Comparison of ENCODE assay signal across 8 cellular contexts in genomic region chr4:25915359-25915716, GRCh38. TPM values are rescaled to one million over a fixed set of nuclear protein-coding genes. Genes with fewer than 3 reads are reported as not detected.
DNase-seq lines count a peak whose midpoint lies in the region; ATAC-seq, FAIRE-seq and TF ChIP-seq lines count a peak whose summit lies in the region.

No MANE protein-coding gene starts in this region.

- POLR2A ChIA-PET in CD4-positive, alpha-beta T cell (lab: Charles Lee) = interaction anchor here (3.3 to 4.5 kb wide), 2 partner anchors 55 to 404 kb away, joined by 20 to 62 read pairs; partner anchors contain the start of gene RBPJ
- POLR2A ChIA-PET in RWPE1 (lab: Yijun Ruan, JAX; ENCODE audit: low non-redundant PET) = interaction anchor here (0.6 kb wide), 1 partner anchor 32 kb away, joined by 3 read pairs; no protein-coding TSS in a partner anchor

- H3K27me3 Mint-ChIP-seq in CD4-positive, alpha-beta T cell = no peaks in the 10 kb centered on the region
- no peaks in the 10 kb centered on the region for H3K27me3 Mint-ChIP-seq in astrocyte (ENCODE audit: low read depth, unreplicated experiment)
- no peaks in the 10 kb centered on the region for H3K27me3 Mint-ChIP-seq in natural killer cell (ENCODE audit: low read depth in 2 of 2)

- FAIRE-seq in astrocyte (lab: Jason Lieb, UNC) = no peak

- peaks cover 6% of the 10 kb centered on the region for H3K36me3 Mint-ChIP-seq in CD4-positive, alpha-beta T cell (ENCODE audit: low read depth)
- H3K36me3 Mint-ChIP-seq in astrocyte (ENCODE audit: low read depth, unreplicated experiment) = no peaks in the 10 kb centered on the region
- no peaks in the 10 kb centered on the region for H3K36me3 Mint-ChIP-seq in natural killer cell

- H2AFZ ChIP-seq in astrocyte (ENCODE audit: low read depth, low read length) = no peak overlapping the region

- H3K79me2 ChIP-seq in astrocyte (ENCODE audit: insufficient read depth, low read length) = no peaks in the 10 kb centered on the region

- H3K9me3 Mint-ChIP-seq in CD4-positive, alpha-beta T cell = no peaks in the 10 kb centered on the region
- H3K9me3 Mint-ChIP-seq in astrocyte (ENCODE audit: unreplicated experiment) (no peaks in the 10 kb centered on the region), natural killer cell (no peaks in the 10 kb centered on the region)

- no peaks in the 10 kb centered on the region for H3K27me3 ChIP-seq in CD4-positive, alpha-beta T cell (ENCODE audit: control insufficient read depth, insufficient read depth, low read length)
- H3K27me3 ChIP-seq in HUES6 (ENCODE audit: control insufficient read depth, insufficient read depth, low read length) (peaks cover 18% of the 10 kb centered on the region), astrocyte (ENCODE audit: insufficient read depth, low read length) (no peaks in the 10 kb centered on the region)

- ATAC-seq in CD4-positive, alpha-beta T cell (ENCODE audit: poor library complexity) = no peak
- ATAC-seq in natural killer cell = no peak

- peaks cover 26% of the 10 kb centered on the region for H3K4me1 Mint-ChIP-seq in CD4-positive, alpha-beta T cell (ENCODE audit: low read depth)
- H3K4me1 Mint-ChIP-seq in astrocyte (ENCODE audit: low read depth, unreplicated experiment) (peaks cover 2% of the 10 kb centered on the region), natural killer cell (peaks cover 16 to 24% of the 10 kb centered on the region in 2 donors)

- H3K9ac ChIP-seq in HUES6 (ENCODE audit: low read length) (no peak overlapping the region), astrocyte (ENCODE audit: low read length) (no peak overlapping the region)

- H3K27ac ChIP-seq in CD4-positive, alpha-beta T cell (ENCODE audit: low read depth, low read length) = no peak overlapping the region
- no peak overlapping the region; the same call in 1 of the 2 replicates for H3K27ac ChIP-seq in HUES6 (ENCODE audit: low read depth, low read length)
- H3K27ac ChIP-seq in astrocyte (ENCODE audit: low read depth, low read length) = no peak overlapping the region
- H3K27ac ChIP-seq in RWPE1 = no peak overlapping the region

- H3K4me3 ChIP-seq in HUES6 (ENCODE audit: low read depth, low read length) (peak overlapping the region; percentile 85; the same call in 1 of the 2 replicates), astrocyte (ENCODE audit: insufficient read depth, low read depth, low read length) (no peak overlapping the region)

- no peak for DNase-seq in CD4-positive, alpha-beta T cell
- DNase-seq in astrocyte (ENCODE audit: low read depth) (no peak), natural killer cell (no peak), AG08395 (ENCODE audit: low spot score) (no peak), RWPE1 (ENCODE audit: low spot score) (no peak), COLO668 (lab: John Stamatoyannopoulos, UW; ENCODE audit: unreplicated experiment) (no peak), RKO (ENCODE audit: low spot score) (no peak)

- intact Hi-C loops in CD4-positive, alpha-beta T cell (cut with DNase I, micrococcal nuclease) = loop anchor here (2.0 to 10.0 kb wide), 5 partner anchors 403 to 1331 kb away; partner anchors contain the start of genes ANAPC4 (in 1 of the 2), DHX15 (in 1 of the 2), SEPSECS (in 1 of the 2) and TBC1D19 (in 1 of the 2)
- intact Hi-C loops in natural killer cell (cut with micrococcal nuclease) = loop anchor here (10.0 kb wide), 1 partner anchor 409 kb away; the partner anchor contains the start of gene RBPJ

- no peak for TF ChIP-seq CTCF in CD4-positive, alpha-beta T cell (IDR thresholded peaks at IDR 0.05)
- no peak for TF ChIP-seq CTCF in astrocyte (IDR thresholded peaks at IDR 0.05; ENCODE audit: insufficient read depth, low read depth, low read length)
- TF ChIP-seq CTCF in natural killer cell (IDR thresholded peaks at IDR 0.05) = no peak
- TF ChIP-seq CTCF in RWPE1 (conservative IDR thresholded peaks at IDR 0.05; ENCODE audit: low read depth) = no peak

- H3K9me3 ChIP-seq in CD4-positive, alpha-beta T cell (ENCODE audit: control insufficient read depth, low read length) = no peaks in the 10 kb centered on the region
- H3K9me3 ChIP-seq in HUES6 (ENCODE audit: control insufficient read depth, insufficient read depth, low read depth, low read length) (no peaks in the 10 kb centered on the region), astrocyte (ENCODE audit: insufficient read depth, low read depth, low read length) (no peaks in the 10 kb centered on the region)

- peaks cover 13% of the 10 kb centered on the region; the same call in 1 of the 2 replicates for H3K4me1 ChIP-seq in HUES6 (ENCODE audit: control insufficient read depth, insufficient read depth, low read length)
- peaks cover 16% of the 10 kb centered on the region for H3K4me1 ChIP-seq in astrocyte (ENCODE audit: insufficient read depth, low read length)

- H3K4me3 Mint-ChIP-seq in CD4-positive, alpha-beta T cell = peak overlapping the region; percentile 86
- H3K4me3 Mint-ChIP-seq in astrocyte (ENCODE audit: unreplicated experiment) (peak overlapping the region; percentile 79), natural killer cell (peak overlapping the region; percentile 91)

- H3K27ac Mint-ChIP-seq in CD4-positive, alpha-beta T cell = peak overlapping the region; percentile 96
- H3K27ac Mint-ChIP-seq in astrocyte (ENCODE audit: unreplicated experiment) = no peak overlapping the region
- H3K27ac Mint-ChIP-seq in natural killer cell = peak overlapping the region; percentile 95 to 99

- H3K36me3 ChIP-seq in HUES6 (ENCODE audit: control insufficient read depth, insufficient read depth, low read length) = peaks cover 7% of the 10 kb centered on the region; the same call in 1 of the 2 replicates
- no peaks in the 10 kb centered on the region for H3K36me3 ChIP-seq in astrocyte (ENCODE audit: insufficient read depth, low read length)

- H3K4me2 ChIP-seq in astrocyte (ENCODE audit: low read length) = peak overlapping the region; percentile 89

- CTCF ChIA-PET in CD4-positive, alpha-beta T cell (lab: Charles Lee) = interaction anchor here (2.1 kb wide), 1 partner anchor 51 kb away, joined by 5 read pairs; no protein-coding TSS in a partner anchor
- CTCF ChIA-PET in RWPE1 (lab: Yijun Ruan, JAX) = no interaction called here

- H4K20me1 ChIP-seq in astrocyte (ENCODE audit: insufficient read depth, low read length) = no peaks in the 10 kb centered on the region

RNA-seq across cellular contexts. Expression of gene SMIM20, which starts 1.3 kb away (rescaled TPM):
- total RNA-seq in CD4-positive, alpha-beta T cell = 1 to 10 TPM; 7.2 to 9.1 TPM
- 19.4 and 22.3 TPM in 2 replicates for total RNA-seq in astrocyte
- total RNA-seq in natural killer cell = 10 to 100 TPM; 10.3 to 11.5 (median 10.3) TPM

RNA-seq across cellular contexts. Expression of gene SEL1L3, which starts 52.5 kb away (rescaled TPM):
- total RNA-seq in CD4-positive, alpha-beta T cell = 10 to 100 TPM; 34.9 to 36.5 TPM
- total RNA-seq in astrocyte = 24.9 and 32.7 TPM in 2 replicates
- 10 to 100 TPM; 45.4 to 61.0 (median 45.7) TPM for total RNA-seq in natural killer cell
